ENCODE assay signal across 17 cellular contexts in the genomic region with DNA sequence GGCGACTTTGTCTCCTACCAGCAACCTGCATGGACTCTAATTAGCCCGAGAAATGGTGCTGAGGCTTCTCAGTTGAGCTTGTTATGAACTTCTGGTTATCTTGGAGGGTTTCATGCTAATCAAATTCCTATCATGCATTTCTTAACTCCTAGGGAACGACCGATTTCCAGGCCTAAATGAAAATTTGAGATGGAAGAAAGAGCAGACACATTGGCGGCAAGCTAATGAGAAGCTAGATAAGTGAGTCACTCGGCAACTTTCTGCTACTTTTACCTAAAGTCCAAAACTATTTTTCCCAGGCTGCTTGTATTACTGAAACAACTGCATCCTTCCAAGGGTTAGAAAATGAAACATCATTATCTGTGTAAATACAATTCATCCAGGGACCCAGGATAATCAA.
DNase-seq lines count a peak whose midpoint lies in the region; TF ChIP-seq lines count a peak whose summit lies in the region.
"Had no signal": no experiment of that assay in that cellular context is flagged by ENCODE, and none has a peak within 500 bp of the region (broad histone marks: within the 10 kb centered on the region; RNA-seq: fewer than 3 reads in every experiment).

No MANE protein-coding gene starts in this region.

- DNase-seq in Daoy (ENCODE audit: low read depth) (peak; percentile 30), astrocyte of the cerebellum (ENCODE audit: low read depth) (peak; percentile 11), OCI-M1 (lab: John Stamatoyannopoulos, UW) (no peak), glutamatergic neuron (no peak)
- no peak for DNase-seq in activated CD8-positive, alpha-beta memory T cell treated with anti-CD3 and anti-CD28 coated beads, Interleukin-2, amount 50 U/mL, for 4 hours
- DNase-seq: C1 segment of cervical spinal cord; Caco-2; CD4-positive, alpha-beta memory T cell; DMS153; DND-41; EL; GDM1; GOT3; HFFc6 had no signal

- in situ Hi-C loops in astrocyte of the cerebellum (cut with HindIII; ENCODE audit: low sequenced_read_pairs), result no loop called here

- no peak overlapping the region for H3K4me3 Mint-ChIP-seq in nephron
- H3K4me3 Mint-ChIP-seq in glutamatergic neuron (ENCODE audit: unreplicated experiment), result no peak overlapping the region
- H3K4me3 Mint-ChIP-seq: CD4-positive, alpha-beta memory T cell; HFFc6 had no signal

- H3K9me3 Mint-ChIP-seq in nephron, result no peaks in the 10 kb centered on the region
- H3K9me3 Mint-ChIP-seq in glutamatergic neuron (ENCODE audit: unreplicated experiment), result no peaks in the 10 kb centered on the region
- H3K9me3 Mint-ChIP-seq: CD4-positive, alpha-beta memory T cell; HFFc6 had no signal

- H3K4me1 Mint-ChIP-seq in nephron (peaks cover 24% of the 10 kb centered on the region), glutamatergic neuron (ENCODE audit: low read depth, unreplicated experiment) (no peaks in the 10 kb centered on the region)

- no peak for TF ChIP-seq CTCF in astrocyte of the cerebellum (IDR thresholded peaks at IDR 0.05; ENCODE audit: low read depth, low read length, missing control alignments)
- no peak for TF ChIP-seq CTCF in nephron (IDR thresholded peaks at IDR 0.05; ENCODE audit: unreplicated experiment in 3 of 3)
- no peak for TF ChIP-seq CTCF in glutamatergic neuron (IDR thresholded peaks at IDR 0.05; ENCODE audit: partially characterized antibody, unreplicated experiment)

- peak overlapping the region in 2 of 3 experiments; percentile 24 to 29 for H3K27ac Mint-ChIP-seq in nephron
- no peak overlapping the region for H3K27ac Mint-ChIP-seq in glutamatergic neuron (ENCODE audit: unreplicated experiment)
- H3K27ac Mint-ChIP-seq: HFFc6 had no signal

- H3K4me3 ChIP-seq in astrocyte of the cerebellum (ENCODE audit: low read depth, low read length), result no peak overlapping the region
- H3K4me3 ChIP-seq: GM12878, HAP-1 had no signal

- H3K27me3 Mint-ChIP-seq in nephron (ENCODE audit: low read depth), result peaks cover 4% of the 10 kb centered on the region
- peaks cover 2% of the 10 kb centered on the region for H3K27me3 Mint-ChIP-seq in glutamatergic neuron (ENCODE audit: unreplicated experiment)
- H3K27me3 Mint-ChIP-seq: CD4-positive, alpha-beta memory T cell had no signal

- H3K36me3 Mint-ChIP-seq in nephron (ENCODE audit: low read depth), result no peaks in the 10 kb centered on the region
- no peaks in the 10 kb centered on the region for H3K36me3 Mint-ChIP-seq in glutamatergic neuron (ENCODE audit: unreplicated experiment)

Comparison
In these comparisons a context has a peak if more than half of its experiments do, and no peak if none do; other contexts are left out.
1. DNase-seq: peak in Daoy (single experiment) and astrocyte of the cerebellum (single experiment); none in activated CD8-positive, alpha-beta memory T cell treated with anti-CD3 and anti-CD28 coated beads, Interleukin-2, amount 50 U/mL, for 4 hours (single experiment), OCI-M1 (single experiment) and glutamatergic neuron (single experiment).